ENCODE assay signal across 1 cellular context in genomic region chr14:103541494-103541943, GRCh38.
A peak's percentile ranks its signal among the peaks of the same experiment; 100 is the strongest.
TF ChIP-seq lines count a peak whose summit lies in the region.

No MANE protein-coding gene starts in this region.

TF ChIP-seq in HepG2, 621 proteins besides CTCF, POLR2A, EP300 and RAD21:
- no peak for TF ChIP-seq ZKSCAN5 (CRISPR knock-in tag; IDR thresholded peaks at IDR 0.05)
- TF ChIP-seq ATF6 (CRISPR knock-in tag; conservative IDR thresholded peaks at IDR 0.05), result no peak
- TF ChIP-seq AGO2 (optimal IDR thresholded peaks at IDR 0.05; ENCODE audit: low read depth, low read length), result peak; percentile 52
TF ChIP-seq in HepG2: peak in this region for 1.
